Comparison of ENCODE assay signal across 22 cellular contexts in the genomic region with DNA sequence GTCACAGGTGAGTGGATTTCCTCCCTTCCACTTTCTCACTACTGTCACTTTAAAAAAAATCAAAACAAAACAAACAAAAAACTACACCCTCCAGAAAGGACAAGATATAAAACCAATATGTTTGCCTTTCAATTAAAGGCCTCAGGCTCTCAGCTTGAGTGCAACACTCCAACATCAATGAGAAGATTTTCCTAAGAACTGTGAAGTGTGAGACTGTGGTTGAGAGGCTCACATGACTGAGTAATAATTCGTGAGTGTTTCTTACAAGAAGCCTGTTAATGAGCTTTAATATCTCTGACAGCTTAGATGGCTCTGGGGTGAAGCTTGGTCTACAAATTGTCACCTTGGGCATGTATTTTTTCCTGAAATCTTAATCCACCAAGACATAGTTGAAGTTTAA.
"Had no signal": no experiment of that assay in that cellular context is flagged by ENCODE, and none has a peak within 500 bp of the region (broad histone marks: within the 10 kb centered on the region; RNA-seq: fewer than 3 reads in every experiment).

No MANE protein-coding gene starts in this region.

- H3K4me1 ChIP-seq: esophagus squamous epithelium, testis had no signal

- H3K27me3 ChIP-seq: esophagus squamous epithelium, heart left ventricle, spleen, testis had no signal

- DNase-seq: activated CD4-positive, alpha-beta T cell treated with anti-CD3 and anti-CD28 coated beads, Interleukin-2, amount 10 ng/mL, durations not matched to agents 7 days and 5 days; activated CD4-positive, CD25-positive, alpha-beta regulatory T cell treated with anti-CD3 and anti-CD28 coated beads, Interleukin-2, amount 50 U/mL, for 72 hours; activated CD8-positive, alpha-beta T cell treated with anti-CD3 and anti-CD28 coated beads, Interleukin-2, amount 10 ng/mL, durations not matched to agents 7 days and 5 days; activated gamma-delta T cell; activated naive CD4-positive, alpha-beta T cell treated with anti-CD3 and anti-CD28 coated beads, Interleukin-2, amount 50 U/mL, for 16 hours; activated naive CD8-positive, alpha-beta T cell treated with anti-CD3 and anti-CD28 coated beads, Interleukin-2, amount 50 U/mL, for 24 hours; cerebellar nuclear complex; esophagus squamous epithelium; heart left ventricle; left cardiac atrium; naive thymus-derived CD8-positive, alpha-beta T cell; retina; spleen; stimulated activated CD4-positive, alpha-beta T cell treated with anti-CD3 and anti-CD28 coated beads, Interleukin-4, amount 100 ng/mL, for 1 hour; stimulated activated naive CD4-positive, alpha-beta T cell; testis had no signal

- H3K4me1 Mint-ChIP-seq: activated CD4-positive, alpha-beta T cell treated with anti-CD3 and anti-CD28 coated beads, Interleukin-2, amount 10 ng/mL, durations not matched to agents 7 days and 5 days; activated naive CD8-positive, alpha-beta T cell treated with anti-CD3 and anti-CD28 coated beads, Interleukin-2, amount 50 U/mL, for 24 hours had no signal

- H3K36me3 ChIP-seq: esophagus squamous epithelium, heart left ventricle, spleen had no signal

- H3K4me3 Mint-ChIP-seq: activated CD4-positive, alpha-beta T cell treated with anti-CD3 and anti-CD28 coated beads, Interleukin-2, amount 10 ng/mL, durations not matched to agents 7 days and 5 days; activated CD8-positive, alpha-beta T cell treated with anti-CD3 and anti-CD28 coated beads, Interleukin-2, amount 10 ng/mL, durations not matched to agents 7 days and 5 days; activated naive CD8-positive, alpha-beta T cell treated with anti-CD3 and anti-CD28 coated beads, Interleukin-2, amount 50 U/mL, for 24 hours; activated T-helper 1 cell treated with anti-CD3 and anti-CD28 coated beads, Interleukin-12 subunit alpha, Interleukin-12 subunit beta, Interleukin-2, Interleukin-4 antibody, amounts not matched to agents 30 ng/mL and 10 ng/mL and 1 ng/mL, durations not matched to agents 14 hours and 24 hours and 36 hours; naive thymus-derived CD8-positive, alpha-beta T cell; T-helper 2 cell treated with Interferon-gamma antibody and Interleukin-4, amounts not matched to agents 5 μg/mL and 100 μg/mL, for 36 hours; type B pancreatic cell had no signal

- H3K27ac Mint-ChIP-seq: activated CD4-positive, alpha-beta T cell treated with anti-CD3 and anti-CD28 coated beads, Interleukin-2, amount 10 ng/mL, durations not matched to agents 7 days and 5 days; activated CD8-positive, alpha-beta T cell treated with anti-CD3 and anti-CD28 coated beads, Interleukin-2, amount 10 ng/mL, durations not matched to agents 7 days and 5 days; activated naive CD8-positive, alpha-beta T cell treated with anti-CD3 and anti-CD28 coated beads, Interleukin-2, amount 50 U/mL, for 24 hours; activated T-helper 1 cell treated with anti-CD3 and anti-CD28 coated beads, Interleukin-12 subunit alpha, Interleukin-12 subunit beta, Interleukin-2, Interleukin-4 antibody, amounts not matched to agents 30 ng/mL and 10 ng/mL and 1 ng/mL, durations not matched to agents 14 hours and 24 hours and 36 hours; naive thymus-derived CD8-positive, alpha-beta T cell; progenitor cell of endocrine pancreas; T-helper 2 cell treated with Interferon-gamma antibody and Interleukin-4, amounts not matched to agents 5 μg/mL and 100 μg/mL, for 36 hours; type B pancreatic cell had no signal

- H3K27me3 Mint-ChIP-seq: activated CD4-positive, alpha-beta T cell treated with anti-CD3 and anti-CD28 coated beads, Interleukin-2, amount 10 ng/mL, durations not matched to agents 7 days and 5 days; activated naive CD8-positive, alpha-beta T cell treated with anti-CD3 and anti-CD28 coated beads, Interleukin-2, amount 50 U/mL, for 24 hours; naive thymus-derived CD8-positive, alpha-beta T cell; progenitor cell of endocrine pancreas; type B pancreatic cell had no signal

- H3K9me3 Mint-ChIP-seq: activated CD4-positive, alpha-beta T cell treated with anti-CD3 and anti-CD28 coated beads, Interleukin-2, amount 10 ng/mL, durations not matched to agents 7 days and 5 days; activated naive CD8-positive, alpha-beta T cell treated with anti-CD3 and anti-CD28 coated beads, Interleukin-2, amount 50 U/mL, for 24 hours; T-helper 2 cell treated with Interferon-gamma antibody and Interleukin-4, amounts not matched to agents 5 μg/mL and 100 μg/mL, for 36 hours; type B pancreatic cell had no signal

- H3K27ac ChIP-seq: coronary artery, esophagus squamous epithelium, heart left ventricle, spleen, testis, VCaP had no signal

- ATAC-seq: activated CD8-positive, alpha-beta T cell treated with anti-CD3 and anti-CD28 coated beads, Interleukin-2, amount 10 ng/mL, durations not matched to agents 7 days and 5 days; activated naive CD8-positive, alpha-beta T cell treated with anti-CD3 and anti-CD28 coated beads, Interleukin-2, amount 50 U/mL, for 24 hours; heart left ventricle; naive thymus-derived CD8-positive, alpha-beta T cell had no signal

- H3K36me3 Mint-ChIP-seq: naive thymus-derived CD8-positive, alpha-beta T cell; type B pancreatic cell had no signal

- H3K9me3 ChIP-seq: esophagus squamous epithelium, heart left ventricle, spleen, testis had no signal

- H3K4me3 ChIP-seq: coronary artery, esophagus squamous epithelium, heart left ventricle, spleen, testis had no signal
